12 cellular contexts compared by ENCODE assay signal in genomic region chr2:42903821-42904575, GRCh38.
DNase-seq lines count a peak whose midpoint lies in the region; ATAC-seq and TF ChIP-seq lines count a peak whose summit lies in the region.
"Had no signal": no experiment of that assay in that cellular context is flagged by ENCODE, and none has a peak within 500 bp of the region (broad histone marks: within the 10 kb centered on the region; RNA-seq: fewer than 3 reads in every experiment).

No MANE protein-coding gene starts in this region.

- peak; percentile 18 for DNase-seq in DMS 273 (lab: John Stamatoyannopoulos, UW; ENCODE audit: unreplicated experiment)
- DNase-seq in DMS 273 treated with DMSO at 0.1 percent for 48 hours (lab: John Stamatoyannopoulos, UW): no peak
- DNase-seq in NCI-H748 (lab: John Stamatoyannopoulos, UW; ENCODE audit: unreplicated experiment): peak; percentile 95
- DNase-seq in stimulated activated CD4-positive, alpha-beta T cell treated with anti-CD3 and anti-CD28 coated beads, Interleukin-15, amount 100 ng/mL, for 24 hours: no peak
- no peak for DNase-seq in pons (ENCODE audit: low spot score)
- DNase-seq: activated naive CD8-positive, alpha-beta T cell treated with anti-CD3 and anti-CD28 coated beads for 36 hours; pancreas had no signal

- ATAC-seq in gastroesophageal sphincter: no peak
- ATAC-seq in GM21447 (IDR thresholded peaks at IDR 0.05; ENCODE audit: unreplicated experiment): no peak
- ATAC-seq: Panc1 had no signal

- H3K36me3 ChIP-seq in gastroesophageal sphincter (no peaks in the 10 kb centered on the region), subcutaneous abdominal adipose tissue (ENCODE audit: control insufficient read depth in 5 of 5, insufficient read depth in 5 of 5, low read length in 5 of 5) (no peaks in the 10 kb centered on the region)
- H3K36me3 ChIP-seq: pancreas had no signal

- H3K27me3 ChIP-seq in gastroesophageal sphincter: no peaks in the 10 kb centered on the region
- peaks cover 0 to 3% (median 0%) of the 10 kb centered on the region in 5 donors for H3K27me3 ChIP-seq in subcutaneous abdominal adipose tissue (ENCODE audit: control insufficient read depth in 5 of 5, insufficient read depth in 4 of 5, low read length in 5 of 5)

- H3K9ac ChIP-seq in subcutaneous abdominal adipose tissue (ENCODE audit: low read length in 5 of 5): peak overlapping the region in 4 of 5 donors; percentile 5 to 49 (median 44)

- H3K27ac ChIP-seq in gastroesophageal sphincter: peak overlapping the region in 3 of 4 donors; percentile 86 to 90 (median 87)
- peak overlapping the region; percentile 92 for H3K27ac ChIP-seq in subcutaneous abdominal adipose tissue (ENCODE audit: low read depth, low read length)
- H3K27ac ChIP-seq: 22Rv1, pancreas had no signal

- peaks cover 14 to 80% (median 47%) of the 10 kb centered on the region in 3 donors for H3K4me1 ChIP-seq in gastroesophageal sphincter
- peaks cover 35 to 81% (median 78%) of the 10 kb centered on the region in 5 donors for H3K4me1 ChIP-seq in subcutaneous abdominal adipose tissue (ENCODE audit: control insufficient read depth in 5 of 5, insufficient read depth in 5 of 5, low read length in 5 of 5)

- TF ChIP-seq POLR2A in gastroesophageal sphincter (IDR thresholded peaks at IDR 0.05): no peak

- no peaks in the 10 kb centered on the region for H3K9me3 ChIP-seq in gastroesophageal sphincter
- no peaks in the 10 kb centered on the region for H3K9me3 ChIP-seq in subcutaneous abdominal adipose tissue (ENCODE audit: control insufficient read depth in 5 of 5, low read length in 5 of 5)
- H3K9me3 ChIP-seq: pancreas had no signal

- no peak for TF ChIP-seq CTCF in gastroesophageal sphincter (IDR thresholded peaks at IDR 0.05)

- H3K4me3 ChIP-seq in gastroesophageal sphincter (no peak overlapping the region), subcutaneous abdominal adipose tissue (ENCODE audit: low read depth in 1 of 5, low read length in 5 of 5) (no peak overlapping the region)
- H3K4me3 ChIP-seq: pancreas had no signal

- no peak for TF ChIP-seq EP300 in gastroesophageal sphincter (IDR thresholded peaks at IDR 0.05)

- 83% methylated on average over 4 of the region's 16 CpGs; no CpG with 5 or more reads in 1 of the 2 donors for WGBS in gastroesophageal sphincter (ENCODE audit: low coverage in 1 of 2), 2 donors

Comparison
In these comparisons a context has a peak if more than half of its experiments do, and no peak if none do; other contexts are left out.
1. DNase-seq: peak in DMS 273 (single experiment) and NCI-H748 (single experiment); none in DMS 273 treated with DMSO at 0.1 percent for 48 hours (single experiment), stimulated activated CD4-positive, alpha-beta T cell treated with anti-CD3 and anti-CD28 coated beads, Interleukin-15, amount 100 ng/mL, for 24 hours (single experiment) and pons (single experiment).